9 cellular contexts compared by ENCODE assay signal in the genomic region with DNA sequence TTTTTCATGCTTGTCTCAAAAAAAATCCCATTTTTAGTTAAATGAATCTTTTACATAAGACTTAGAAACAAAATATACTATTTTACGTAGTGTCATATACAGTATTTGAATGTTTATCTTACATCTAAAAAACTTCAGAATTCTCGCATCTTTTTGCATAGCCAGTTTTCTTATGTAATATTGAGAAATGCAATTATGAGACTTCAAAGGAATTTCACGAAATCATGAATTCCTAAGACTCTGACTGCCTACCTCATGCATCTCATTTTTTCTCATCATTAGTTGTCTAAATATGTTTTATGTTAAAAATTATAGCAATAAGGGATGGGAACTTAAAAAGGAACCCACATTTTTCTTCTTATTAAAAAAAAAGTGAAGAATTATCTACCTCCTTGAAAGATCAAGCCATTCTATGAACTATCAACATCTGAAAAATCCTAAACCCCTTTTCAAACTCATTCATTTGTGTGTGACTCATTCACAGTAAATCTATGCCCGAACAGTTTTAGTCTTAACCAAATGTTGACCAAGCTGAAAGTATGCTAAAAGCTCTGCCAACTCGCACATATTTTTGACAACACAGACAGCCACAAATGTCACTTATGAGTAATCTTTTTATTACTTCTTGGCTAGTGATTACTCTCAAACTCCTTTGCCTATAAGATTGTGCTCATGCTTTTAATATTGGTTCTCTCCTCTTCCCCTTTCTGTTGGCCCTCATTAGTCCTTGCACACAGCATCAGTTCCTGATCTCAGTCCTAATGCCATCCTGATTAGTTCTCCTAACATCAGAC.
A peak's percentile ranks its signal among the peaks of the same experiment; 100 is the strongest.
DNase-seq lines count a peak whose midpoint lies in the region; ATAC-seq and TF ChIP-seq lines count a peak whose summit lies in the region.
"Had no signal": no experiment of that assay in that cellular context is flagged by ENCODE, and none has a peak within 500 bp of the region (broad histone marks: within the 10 kb centered on the region; RNA-seq: fewer than 3 reads in every experiment).

No MANE protein-coding gene starts in this region.

- DNase-seq in chondrocyte (ENCODE audit: low spot score) = no peak
- no peak for DNase-seq in NCI-H524 (lab: John Stamatoyannopoulos, UW)
- DNase-seq in inferior parietal cortex (ENCODE audit: extremely low spot score) = no peak
- DNase-seq in neural progenitor cell (ENCODE audit: low spot score) = no peak
- no peak for DNase-seq in left lobe of liver (ENCODE audit: low spot score)

- H3K9me3 ChIP-seq in neural progenitor cell (ENCODE audit: low read depth) = no peaks in the 10 kb centered on the region

- H3K4me3 Mint-ChIP-seq in chondrocyte (ENCODE audit: unreplicated experiment) (no peak overlapping the region), neural progenitor cell (no peak overlapping the region)
- H3K4me3 Mint-ChIP-seq: neural crest cell had no signal

- ATAC-seq in GM19463 (IDR thresholded peaks at IDR 0.05; ENCODE audit: unreplicated experiment) (peak; percentile 93), HG03521 (IDR thresholded peaks at IDR 0.05; ENCODE audit: unreplicated experiment) (peak; percentile 61), left lobe of liver (no peak)

- H3K27me3 Mint-ChIP-seq in chondrocyte (ENCODE audit: low read depth) = no peaks in the 10 kb centered on the region
- H3K27me3 Mint-ChIP-seq in neural progenitor cell (ENCODE audit: insufficient read depth, low read depth) = peaks cover 2% of the 10 kb centered on the region

- no peaks in the 10 kb centered on the region for H3K27me3 ChIP-seq in ACC112 (ENCODE audit: insufficient read depth, low read length)
- no peaks in the 10 kb centered on the region for H3K27me3 ChIP-seq in neural progenitor cell

- no peak overlapping the region for H3K4me2 ChIP-seq in neural progenitor cell

- TF ChIP-seq CTCF in chondrocyte (IDR thresholded peaks at IDR 0.05) (no peak), neural progenitor cell (IDR thresholded peaks at IDR 0.05) (no peak)

- H3K27ac Mint-ChIP-seq in chondrocyte (ENCODE audit: unreplicated experiment) (peak overlapping the region; percentile 96), neural progenitor cell (no peak overlapping the region)

- no peak overlapping the region for H3K9ac ChIP-seq in neural progenitor cell

- H3K9me3 Mint-ChIP-seq in chondrocyte (ENCODE audit: low read depth) (no peaks in the 10 kb centered on the region), neural progenitor cell (no peaks in the 10 kb centered on the region)
- H3K9me3 Mint-ChIP-seq: neural crest cell had no signal

- peak overlapping the region; percentile 3; the same call in 1 of the 2 replicates for H3K4me3 ChIP-seq in ACC112 (ENCODE audit: low read depth, low read length)
- H3K4me3 ChIP-seq in neural progenitor cell = no peak overlapping the region

- H3K27ac ChIP-seq in ACC112 (ENCODE audit: low read depth, low read length) (peak overlapping the region; percentile 72), neural progenitor cell (no peak overlapping the region)

- no peaks in the 10 kb centered on the region for H4K20me1 ChIP-seq in neural progenitor cell (ENCODE audit: low read depth)

- H3K4me1 Mint-ChIP-seq in chondrocyte (ENCODE audit: low read depth) (peaks cover 56% of the 10 kb centered on the region), neural progenitor cell (no peaks in the 10 kb centered on the region)
- H3K4me1 Mint-ChIP-seq: neural crest cell had no signal

- no peaks in the 10 kb centered on the region for H3K36me3 ChIP-seq in ACC112 (ENCODE audit: insufficient read depth, low read length)
- no peaks in the 10 kb centered on the region for H3K36me3 ChIP-seq in neural progenitor cell

- H3K36me3 Mint-ChIP-seq in chondrocyte (ENCODE audit: low read depth) (no peaks in the 10 kb centered on the region), neural progenitor cell (no peaks in the 10 kb centered on the region)

- H2AFZ ChIP-seq in ACC112 (ENCODE audit: low read length, unreplicated experiment) (no peak overlapping the region), neural progenitor cell (replicated peaks) (no peak overlapping the region)

- peaks cover 31% of the 10 kb centered on the region for H3K4me1 ChIP-seq in ACC112 (ENCODE audit: control insufficient read depth, insufficient read depth, low read length, unreplicated experiment)
- no peaks in the 10 kb centered on the region for H3K4me1 ChIP-seq in neural progenitor cell

- H3F3A ChIP-seq in neural progenitor cell (ENCODE audit: low read depth) = no peaks in the 10 kb centered on the region

- H3K79me2 ChIP-seq in ACC112 (ENCODE audit: control insufficient read depth, insufficient read depth, low read length, unreplicated experiment) (no peaks in the 10 kb centered on the region), neural progenitor cell (ENCODE audit: low read depth) (no peaks in the 10 kb centered on the region)
